In genomic region chr1:206684003-206684402, GRCh38 we compare ENCODE assay signal across 9 cellular contexts. TPM values are rescaled to one million over a fixed set of nuclear protein-coding genes. Genes with fewer than 3 reads are reported as not detected.
DNase-seq lines count a peak whose midpoint lies in the region; ATAC-seq and TF ChIP-seq lines count a peak whose summit lies in the region.
"Had no signal": no experiment of that assay in that cellular context is flagged by ENCODE, and none has a peak within 500 bp of the region (broad histone marks: within the 10 kb centered on the region; RNA-seq: fewer than 3 reads in every experiment).

No MANE protein-coding gene starts in this region.

- H3K36me3 ChIP-seq in left ventricle myocardium inferior (no peaks in the 10 kb centered on the region), lower lobe of right lung (no peaks in the 10 kb centered on the region), vagina (no peaks in the 10 kb centered on the region)
- H3K36me3 ChIP-seq: pancreas had no signal

- peak overlapping the region; percentile 88 to 97 (median 95) for H3K4me3 Mint-ChIP-seq in brain

- no peaks in the 10 kb centered on the region for H3K9me3 ChIP-seq in left ventricle myocardium inferior (replicated peaks)
- no peaks in the 10 kb centered on the region for H3K9me3 ChIP-seq in lower lobe of right lung
- no peaks in the 10 kb centered on the region for H3K9me3 ChIP-seq in vagina
- H3K9me3 ChIP-seq: pancreas had no signal

- H3K27ac ChIP-seq in left ventricle myocardium inferior (replicated peaks) = peak overlapping the region; percentile 97
- H3K27ac ChIP-seq in lower lobe of right lung = no peak overlapping the region
- no peak overlapping the region for H3K27ac ChIP-seq in vagina

- H3K4me3 ChIP-seq in left ventricle myocardium inferior (peak overlapping the region; percentile 85), lower lobe of right lung (peak overlapping the region; percentile 91), vagina (peak overlapping the region; percentile 63 to 94)

- TF ChIP-seq CTCF in left ventricle myocardium inferior (IDR thresholded peaks at IDR 0.05; ENCODE audit: borderline replicate concordance) = no peak
- no peak for TF ChIP-seq CTCF in brain (conservative IDR thresholded peaks at IDR 0.05)
- TF ChIP-seq CTCF in lower lobe of right lung (IDR thresholded peaks at IDR 0.05) = no peak
- no peak for TF ChIP-seq CTCF in vagina (IDR thresholded peaks at IDR 0.05)

- peaks cover 41% of the 10 kb centered on the region for H3K4me1 Mint-ChIP-seq in brain

- H3K4me1 ChIP-seq in left ventricle myocardium inferior (peaks cover 59% of the 10 kb centered on the region), lower lobe of right lung (peaks cover 34% of the 10 kb centered on the region), vagina (peaks cover 44% of the 10 kb centered on the region)

- intact Hi-C loops in left ventricle myocardium inferior (cut with micrococcal nuclease) (no loop called here), cardiac septum (cut with DNase I) (loop anchor here (2.0 kb wide), 1 partner anchor 49 kb away; the partner anchor contains the start of gene DYRK3), lower lobe of right lung (cut with DNase I) (no loop called here), vagina (cut with DNase I) (no loop called here)

- H3K27ac Mint-ChIP-seq in brain = peak overlapping the region in 4 of 5 experiments; percentile 72 to 91 (median 89)

- H3K36me3 Mint-ChIP-seq in brain = no peaks in the 10 kb centered on the region

- ATAC-seq in lower lobe of right lung = no peak
- ATAC-seq in HG03432 (IDR thresholded peaks at IDR 0.05; ENCODE audit: unreplicated experiment) = no peak

- no peak for TF ChIP-seq POLR2A in vagina (IDR thresholded peaks at IDR 0.05)

- H3K27me3 ChIP-seq in left ventricle myocardium inferior (ENCODE audit: low read depth) (no peaks in the 10 kb centered on the region), lower lobe of right lung (ENCODE audit: low read depth) (no peaks in the 10 kb centered on the region), vagina (no peaks in the 10 kb centered on the region)
- H3K27me3 ChIP-seq: pancreas had no signal

- DNase-seq in left ventricle myocardium inferior (no peak), cardiac septum (ENCODE audit: low spot score) (no peak), lower lobe of right lung (no peak), vagina (ENCODE audit: extremely low spot score in 2 of 2) (no peak), DMS 273 (lab: John Stamatoyannopoulos, UW; ENCODE audit: unreplicated experiment) (no peak)
- no peak for DNase-seq in activated CD8-positive, alpha-beta memory T cell treated with anti-CD3 and anti-CD28 coated beads, Interleukin-2, amount 50 U/mL, for 4 hours

- H3K9me3 Mint-ChIP-seq in brain = no peaks in the 10 kb centered on the region

- peaks cover 42% of the 10 kb centered on the region for H3K27me3 Mint-ChIP-seq in brain

RNA-seq across cellular contexts. Expression of gene MAPKAPK2, which starts 0.7 kb away (rescaled TPM):
- total RNA-seq in left ventricle myocardium inferior = 215 TPM
- total RNA-seq in cardiac septum = 242 TPM
- 86.2 TPM for polyA plus RNA-seq in brain (ENCODE audit: insufficient read depth, low read depth, low replicate concordance)
- total RNA-seq in lower lobe of right lung = 87.0 TPM
- total RNA-seq in vagina = 51.1 TPM

RNA-seq across cellular contexts. Expression of gene DYRK3, which starts 48.7 kb away (rescaled TPM):
- 26.6 TPM for total RNA-seq in left ventricle myocardium inferior
- 11.3 TPM for total RNA-seq in cardiac septum
- 4.9 TPM for polyA plus RNA-seq in brain (ENCODE audit: insufficient read depth, low read depth, low replicate concordance)
- 6.4 TPM for total RNA-seq in lower lobe of right lung
- total RNA-seq in vagina = 5.9 TPM
